ENCODE assay signal across 10 cellular contexts in the genomic region with DNA sequence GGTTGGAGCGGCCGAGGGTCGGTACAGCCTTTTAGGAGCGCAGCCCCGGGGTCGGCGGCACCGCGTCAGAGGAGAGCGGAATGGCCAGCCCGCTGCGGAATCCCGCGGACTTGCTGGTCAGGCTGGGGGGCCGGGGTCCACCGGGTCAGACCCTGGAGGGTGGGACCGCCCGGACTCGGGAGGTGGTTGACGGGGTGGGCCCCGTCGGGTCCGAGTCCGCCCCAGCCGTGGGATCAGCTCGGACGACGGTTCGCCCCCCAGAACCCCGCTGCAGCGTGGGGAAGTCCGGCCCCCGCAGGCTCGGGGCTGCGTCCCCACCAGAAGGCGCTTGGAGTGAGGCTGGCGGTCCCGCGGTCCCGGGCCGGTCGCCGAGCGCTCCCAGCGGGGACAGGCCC. TPM values are rescaled to one million over a fixed set of nuclear protein-coding genes. Genes with fewer than 3 reads are reported as not detected.
A peak's percentile ranks its signal among the peaks of the same experiment; 100 is the strongest.
DNase-seq lines count a peak whose midpoint lies in the region; ATAC-seq and TF ChIP-seq lines count a peak whose summit lies in the region.
"Had no signal": no experiment of that assay in that cellular context is flagged by ENCODE, and none has a peak within 500 bp of the region (broad histone marks: within the 10 kb centered on the region; RNA-seq: fewer than 3 reads in every experiment).

No MANE protein-coding gene starts in this region.

- ATAC-seq in GM21367 (IDR thresholded peaks at IDR 0.05; ENCODE audit: unreplicated experiment) (no peak), GM21526 (IDR thresholded peaks at IDR 0.05; ENCODE audit: low FRiP score, unreplicated experiment) (no peak)

- peaks cover 80% of the 10 kb centered on the region for H3K27me3 Mint-ChIP-seq in dendritic cell treated with granulocyte-macrophage colony-stimulating factor and Interleukin-4, amounts not matched to agents 40 ng/mL and 50 ng/mL, for 4 days
- peaks cover 43% of the 10 kb centered on the region for H3K27me3 Mint-ChIP-seq in neural progenitor cell (ENCODE audit: insufficient read depth, low read depth)

- H3K36me3 Mint-ChIP-seq in dendritic cell treated with granulocyte-macrophage colony-stimulating factor and Interleukin-4, amounts not matched to agents 40 ng/mL and 50 ng/mL, for 4 days (ENCODE audit: low read depth): no peaks in the 10 kb centered on the region
- H3K36me3 Mint-ChIP-seq in neural progenitor cell: no peaks in the 10 kb centered on the region

- peak overlapping the region; percentile 60 for H3K4me3 ChIP-seq in BE2C (ENCODE audit: low read depth, low read length)
- no peak overlapping the region for H3K4me3 ChIP-seq in KMS-11 (IDR thresholded peaks at IDR 0.05; ENCODE audit: insufficient read depth, low read depth, low read length)
- peak overlapping the region; percentile 53 for H3K4me3 ChIP-seq in neural progenitor cell

- H3K4me2 ChIP-seq in KMS-11 (no peak overlapping the region), neural progenitor cell (peak overlapping the region; percentile 70)

- TF ChIP-seq CTCF in BE2C (IDR thresholded peaks at IDR 0.05; ENCODE audit: low read depth, low read length) (no peak), KMS-11 (conservative IDR thresholded peaks at IDR 0.05; ENCODE audit: low read depth, low read length) (no peak), neural progenitor cell (IDR thresholded peaks at IDR 0.05) (no peak)

- H3K27me3 ChIP-seq in BE2C (peaks cover 17% of the 10 kb centered on the region), KMS-11 (ENCODE audit: insufficient read depth, low read depth) (no peaks in the 10 kb centered on the region), neural progenitor cell (peaks cover 37% of the 10 kb centered on the region)

- H3K27ac ChIP-seq in KMS-11 (no peak overlapping the region), neural progenitor cell (no peak overlapping the region)

- H3K36me3 ChIP-seq in BE2C (no peaks in the 10 kb centered on the region), KMS-11 (ENCODE audit: insufficient read depth) (no peaks in the 10 kb centered on the region), neural progenitor cell (no peaks in the 10 kb centered on the region)

- peaks cover 9% of the 10 kb centered on the region for H3K4me1 Mint-ChIP-seq in dendritic cell treated with granulocyte-macrophage colony-stimulating factor and Interleukin-4, amounts not matched to agents 40 ng/mL and 50 ng/mL, for 4 days (ENCODE audit: low read depth)
- H3K4me1 Mint-ChIP-seq in neural progenitor cell: peaks cover 2% of the 10 kb centered on the region

- H3F3A ChIP-seq in neural progenitor cell (ENCODE audit: low read depth): peaks cover 3% of the 10 kb centered on the region

- H3K9me3 ChIP-seq in BE2C (no peaks in the 10 kb centered on the region), neural progenitor cell (ENCODE audit: low read depth) (no peaks in the 10 kb centered on the region)

- H2AFZ ChIP-seq in KMS-11 (ENCODE audit: low read depth): peak overlapping the region; percentile 42; the same call in 1 of the 2 replicates
- peak overlapping the region; percentile 86 for H2AFZ ChIP-seq in neural progenitor cell (replicated peaks)

- H3K79me2 ChIP-seq in KMS-11 (ENCODE audit: insufficient read depth, low read depth) (no peaks in the 10 kb centered on the region), neural progenitor cell (ENCODE audit: low read depth) (no peaks in the 10 kb centered on the region)

- DNase-seq in BE2C: no peak
- DNase-seq in neural progenitor cell (ENCODE audit: low spot score): peak; percentile 51
- no peak for DNase-seq in KG1 (lab: John Stamatoyannopoulos, UW)
- DNase-seq in glomerular visceral epithelial cell (ENCODE audit: extremely low spot score): no peak
- DNase-seq: NCI-H2171 treated with DMSO at 0.1 percent for 48 hours had no signal

- H3K9ac ChIP-seq in KMS-11: no peak overlapping the region
- H3K9ac ChIP-seq in neural progenitor cell: no peak overlapping the region

- H3K4me3 Mint-ChIP-seq in dendritic cell treated with granulocyte-macrophage colony-stimulating factor and Interleukin-4, amounts not matched to agents 40 ng/mL and 50 ng/mL, for 4 days: peak overlapping the region; percentile 37
- peak overlapping the region; percentile 67 for H3K4me3 Mint-ChIP-seq in neural progenitor cell

- H3K4me1 ChIP-seq in BE2C: peaks cover 4% of the 10 kb centered on the region
- H3K4me1 ChIP-seq in KMS-11 (ENCODE audit: low read depth, poor library complexity, severe bottlenecking): no peaks in the 10 kb centered on the region
- no peaks in the 10 kb centered on the region for H3K4me1 ChIP-seq in neural progenitor cell

- intact Hi-C loops in dendritic cell treated with granulocyte-macrophage colony-stimulating factor and Interleukin-4, amounts not matched to agents 40 ng/mL and 50 ng/mL, for 4 days (cut with micrococcal nuclease): no loop called here

- no peaks in the 10 kb centered on the region for H4K20me1 ChIP-seq in KMS-11 (ENCODE audit: insufficient read depth)
- no peaks in the 10 kb centered on the region for H4K20me1 ChIP-seq in neural progenitor cell (ENCODE audit: low read depth)

- no peaks in the 10 kb centered on the region for H3K9me3 Mint-ChIP-seq in dendritic cell treated with granulocyte-macrophage colony-stimulating factor and Interleukin-4, amounts not matched to agents 40 ng/mL and 50 ng/mL, for 4 days
- peaks cover 2% of the 10 kb centered on the region for H3K9me3 Mint-ChIP-seq in neural progenitor cell

- H3K27ac Mint-ChIP-seq in dendritic cell treated with granulocyte-macrophage colony-stimulating factor and Interleukin-4, amounts not matched to agents 40 ng/mL and 50 ng/mL, for 4 days: no peak overlapping the region
- H3K27ac Mint-ChIP-seq in neural progenitor cell: no peak overlapping the region

RNA-seq across cellular contexts. Expression of gene ADM2, which starts 0.3 kb away (rescaled TPM):
- 13.9 TPM for polyA plus RNA-seq in BE2C (2012; ENCODE audit: insufficient read depth, insufficient read length, low read depth)
- 0.13 and 2.6 TPM in 2 replicates for total RNA-seq in neural progenitor cell (ENCODE audit: low replicate concordance)

RNA-seq across cellular contexts. Expression of gene MIOX, which starts 5.6 kb away (rescaled TPM):
- polyA plus RNA-seq in BE2C (2012; ENCODE audit: insufficient read depth, insufficient read length, low read depth): 0.48 TPM
- total RNA-seq in neural progenitor cell (ENCODE audit: low replicate concordance): not detected in 2 replicates
- total RNA-seq: liver had no signal
- polyA plus RNA-seq: liver had no signal

RNA-seq across cellular contexts. Expression of gene SBF1, which starts 6.2 kb away (rescaled TPM):
- 103 TPM for polyA plus RNA-seq in BE2C (2012; ENCODE audit: insufficient read depth, insufficient read length, low read depth)
- total RNA-seq in neural progenitor cell (ENCODE audit: low replicate concordance): 25.8 and 65.8 TPM in 2 replicates

RNA-seq across cellular contexts. Expression of gene LMF2, which starts 26.5 kb away (rescaled TPM):
- 126 TPM for polyA plus RNA-seq in BE2C (2012; ENCODE audit: insufficient read depth, insufficient read length, low read depth)
- total RNA-seq in neural progenitor cell (ENCODE audit: low replicate concordance): 7.1 and 38.2 TPM in 2 replicates

RNA-seq across cellular contexts. Expression of gene NCAPH2, which starts 27.0 kb away (rescaled TPM):
- polyA plus RNA-seq in BE2C (2012; ENCODE audit: insufficient read depth, insufficient read length, low read depth): 201 TPM
- total RNA-seq in neural progenitor cell (ENCODE audit: low replicate concordance): 41.2 and 64.4 TPM in 2 replicates
